12 cellular contexts compared by ENCODE assay signal in genomic region chr2:105765415-105766299, GRCh38. TPM values are rescaled to one million over a fixed set of nuclear protein-coding genes. Genes with fewer than 3 reads are reported as not detected.
DNase-seq lines count a peak whose midpoint lies in the region; ATAC-seq and TF ChIP-seq lines count a peak whose summit lies in the region.
"Had no signal": no experiment of that assay in that cellular context is flagged by ENCODE, and none has a peak within 500 bp of the region (broad histone marks: within the 10 kb centered on the region; RNA-seq: fewer than 3 reads in every experiment).

No MANE protein-coding gene starts in this region.

- TF ChIP-seq POLR2A in prostate gland (IDR thresholded peaks at IDR 0.05) = no peak

- CTCF ChIA-PET in RWPE1 (lab: Yijun Ruan, JAX) = no interaction called here

- 83% methylated on average over 10 of the region's 10 CpGs for WGBS in prostate gland

- peak overlapping the region; percentile 51 for H3K27ac ChIP-seq in RWPE1
- no peak overlapping the region for H3K27ac ChIP-seq in prostate gland
- H3K27ac ChIP-seq: testis had no signal

- H3K4me3 ChIP-seq in epithelial cell of esophagus (ENCODE audit: low read length) (no peak overlapping the region), prostate gland (no peak overlapping the region)
- H3K4me3 ChIP-seq: testis had no signal

- H3K9me3 ChIP-seq in prostate gland = no peaks in the 10 kb centered on the region
- H3K9me3 ChIP-seq: SK-N-SH, testis had no signal

- no peaks in the 10 kb centered on the region for H3K4me1 ChIP-seq in prostate gland (replicated peaks)

- intact Hi-C loops in prostate gland (cut with DNase I) = no loop called here

- ATAC-seq in HG02588 (IDR thresholded peaks at IDR 0.05; ENCODE audit: unreplicated experiment) = no peak

- POLR2A ChIA-PET in RWPE1 (lab: Yijun Ruan, JAX; ENCODE audit: low non-redundant PET) = no interaction called here

- H3K27me3 ChIP-seq in prostate gland (replicated peaks; ENCODE audit: insufficient read depth) = no peaks in the 10 kb centered on the region
- H3K27me3 ChIP-seq: testis had no signal

- H3K36me3 ChIP-seq in prostate gland = no peaks in the 10 kb centered on the region

- no peak for DNase-seq in RWPE1 (ENCODE audit: low spot score)
- DNase-seq in activated CD8-positive, alpha-beta memory T cell treated with anti-CD3 and anti-CD28 coated beads, Interleukin-2, amount 50 U/mL, for 48 hours = peak; percentile 49
- DNase-seq in epithelial cell of esophagus (ENCODE audit: low read depth) = peak; percentile 89
- peak; percentile 22 for DNase-seq in prostate gland (ENCODE audit: low spot score)
- no peak for DNase-seq in SKM-1 (lab: John Stamatoyannopoulos, UW; ENCODE audit: unreplicated experiment)
- DNase-seq in cerebellar cortex (ENCODE audit: low spot score) = no peak
- DNase-seq: activated CD4-positive, CD25-positive, alpha-beta regulatory T cell treated with anti-CD3 and anti-CD28 coated beads, Interleukin-2, amount 50 U/mL, for 72 hours; amygdala; islet precursor cell; SK-N-SH; testis had no signal

- no peak for TF ChIP-seq CTCF in RWPE1 (conservative IDR thresholded peaks at IDR 0.05; ENCODE audit: low read depth)
- TF ChIP-seq CTCF in epithelial cell of esophagus (IDR thresholded peaks at IDR 0.05; ENCODE audit: insufficient read depth, low read depth, low read length, missing control alignments) = no peak
- no peak for TF ChIP-seq CTCF in prostate gland (IDR thresholded peaks at IDR 0.05)

RNA-seq across cellular contexts. Expression of gene NCK2, which starts 20.9 kb away (rescaled TPM):
- total RNA-seq in prostate gland = 100 to 1,000 TPM in 1 of 2 donors, 10 to 100 TPM in 1; 39.0 to 144 TPM

Comparison
In these comparisons a context has a peak if more than half of its experiments do, and no peak if none do; other contexts are left out.
1. DNase-seq: peak in activated CD8-positive, alpha-beta memory T cell treated with anti-CD3 and anti-CD28 coated beads, Interleukin-2, amount 50 U/mL, for 48 hours (single experiment), epithelial cell of esophagus (single experiment) and prostate gland (single experiment); none in RWPE1 (single experiment), SKM-1 (single experiment) and cerebellar cortex (single experiment).